23 cellular contexts compared by ENCODE assay signal in the genomic region with DNA sequence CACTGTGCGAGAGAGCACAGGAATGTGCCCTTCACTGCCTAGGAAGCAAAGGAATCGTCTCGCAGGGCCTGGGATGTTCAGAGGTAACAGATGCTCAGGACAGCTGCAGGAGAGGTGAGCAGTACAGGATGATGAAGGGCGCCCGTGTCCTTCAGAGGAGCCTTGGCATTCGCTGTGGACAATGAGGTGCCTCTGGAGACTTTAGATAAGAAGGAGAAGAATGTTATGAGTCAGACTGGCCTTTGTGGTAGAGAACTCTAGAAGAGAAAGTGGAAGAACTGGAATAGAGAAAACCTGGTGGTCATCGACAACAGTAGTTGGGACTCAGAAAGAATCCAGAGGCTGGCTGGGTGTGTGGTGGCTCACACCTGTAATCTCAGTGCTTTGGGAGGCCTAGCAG.
DNase-seq lines count a peak whose midpoint lies in the region; ATAC-seq and TF ChIP-seq lines count a peak whose summit lies in the region.
"Had no signal": no experiment of that assay in that cellular context is flagged by ENCODE, and none has a peak within 500 bp of the region (broad histone marks: within the 10 kb centered on the region; RNA-seq: fewer than 3 reads in every experiment).

No MANE protein-coding gene starts in this region.

- H3K9me3 ChIP-seq in GM23248 (ENCODE audit: low read depth): no peaks in the 10 kb centered on the region
- H3K9me3 ChIP-seq in osteoblast (ENCODE audit: low read depth, low read length): no peaks in the 10 kb centered on the region
- H3K9me3 ChIP-seq in SK-N-SH: no peaks in the 10 kb centered on the region
- H3K9me3 ChIP-seq: right lobe of liver, transverse colon had no signal

- TF ChIP-seq CTCF in brain microvascular endothelial cell (IDR thresholded peaks at IDR 0.05; ENCODE audit: low read depth, low read length, missing control alignments): no peak
- TF ChIP-seq CTCF in osteoblast (IDR thresholded peaks at IDR 0.05; ENCODE audit: extremely low read depth, low read depth, low read length): no peak
- TF ChIP-seq CTCF in SK-N-SH (IDR thresholded peaks at IDR 0.05): no peak

- peak; percentile 19 for DNase-seq in GM23248
- DNase-seq in NCI-H226: peak; percentile 20
- peak; percentile 9 for DNase-seq in brain microvascular endothelial cell
- DNase-seq in osteoblast (ENCODE audit: insufficient read length, low spot score, missing footprints): peak; percentile 78
- no peak for DNase-seq in activated T-cell treated with anti-CD3 and anti-CD28 coated beads, Interleukin-2, amount 50 U/mL, for 4 hours
- no peak for DNase-seq in G401 (ENCODE audit: low spot score)
- no peak for DNase-seq in SK-N-SH
- DNase-seq in hepatic stellate cell (ENCODE audit: low spot score): no peak
- DNase-seq: activated CD8-positive, alpha-beta T cell treated with anti-CD3 and anti-CD28 coated beads, Interleukin-2, amount 10 ng/mL, durations not matched to agents 7 days and 5 days; activated naive CD4-positive, alpha-beta T cell; CD4-positive, alpha-beta memory T cell; effector CD4-positive, alpha-beta T cell; H7; hippocampal formation; NCI-H1417 treated with DMSO at 0.1 percent for 48 hours; NCI-H2107; NCI-H446 treated with DMSO at 0.1 percent for 48 hours; right lobe of liver; stimulated activated CD4-positive, alpha-beta T cell treated with anti-CD3 and anti-CD28 coated beads, Interleukin-12 subunit alpha, Interleukin-12 subunit beta, amount 100 ng/mL, for 4 hours; T-cell; transverse colon had no signal

- H3F3A ChIP-seq in GM23248 (ENCODE audit: insufficient read depth): no peaks in the 10 kb centered on the region
- H3F3A ChIP-seq in SK-N-SH (replicated peaks; ENCODE audit: insufficient read depth): no peaks in the 10 kb centered on the region

- no peaks in the 10 kb centered on the region for H3K79me2 ChIP-seq in GM23248 (ENCODE audit: insufficient read depth)
- no peaks in the 10 kb centered on the region for H3K79me2 ChIP-seq in osteoblast (ENCODE audit: insufficient read depth, low read length)
- H3K79me2 ChIP-seq in SK-N-SH (ENCODE audit: insufficient read depth): no peaks in the 10 kb centered on the region

- in situ Hi-C loops in GM23248 (cut with MboI): no loop called here
- in situ Hi-C loops in brain microvascular endothelial cell (cut with HindIII; ENCODE audit: low pct_ligation_motif_present, low sequenced_read_pairs): no loop called here
- in situ Hi-C loops in G401 (cut with HindIII; ENCODE audit: low sequenced_read_pairs): no loop called here

- H3K4me1 Mint-ChIP-seq in activated T-cell treated with anti-CD3 and anti-CD28 coated beads, Interleukin-2, amount 50 U/mL, for 4 hours (ENCODE audit: low read depth): no peaks in the 10 kb centered on the region
- H3K4me1 Mint-ChIP-seq: CD4-positive, alpha-beta memory T cell; neural crest cell; T-cell had no signal

- H3K9ac ChIP-seq in GM23248: no peak overlapping the region
- H3K9ac ChIP-seq in SK-N-SH: no peak overlapping the region

- H3K4me3 Mint-ChIP-seq in activated T-cell treated with anti-CD3 and anti-CD28 coated beads, Interleukin-2, amount 50 U/mL, for 4 hours: no peak overlapping the region
- H3K4me3 Mint-ChIP-seq: activated CD8-positive, alpha-beta T cell treated with anti-CD3 and anti-CD28 coated beads, Interleukin-2, amount 10 ng/mL, durations not matched to agents 7 days and 5 days; CD4-positive, alpha-beta memory T cell; neural crest cell; T-cell had no signal

- H3K4me1 ChIP-seq in GM23248 (ENCODE audit: insufficient read depth) (no peaks in the 10 kb centered on the region), osteoblast (ENCODE audit: insufficient read depth, low read length) (no peaks in the 10 kb centered on the region), SK-N-SH (ENCODE audit: control insufficient read depth in 1 of 2, insufficient read depth in 2 of 2, low read depth in 1 of 2, low read length in 1 of 2) (no peaks in the 10 kb centered on the region; a peak in 1 of 4 replicates)
- H3K4me1 ChIP-seq: right lobe of liver, transverse colon had no signal

- H3K27ac ChIP-seq in GM23248: no peak overlapping the region
- H3K27ac ChIP-seq in brain microvascular endothelial cell: no peak overlapping the region
- H3K27ac ChIP-seq in osteoblast (ENCODE audit: low read depth, low read length): no peak overlapping the region
- H3K27ac ChIP-seq in SK-N-SH (ENCODE audit: low read depth in 2 of 2, low read length in 1 of 2): no peak overlapping the region
- H3K27ac ChIP-seq: right lobe of liver, transverse colon had no signal

- H2AFZ ChIP-seq in GM23248: no peak overlapping the region
- H2AFZ ChIP-seq in osteoblast (ENCODE audit: low read length): no peak overlapping the region
- no peak overlapping the region for H2AFZ ChIP-seq in SK-N-SH (ENCODE audit: low read depth)

- no peaks in the 10 kb centered on the region for H3K9me3 Mint-ChIP-seq in activated T-cell treated with anti-CD3 and anti-CD28 coated beads, Interleukin-2, amount 50 U/mL, for 4 hours
- H3K9me3 Mint-ChIP-seq: CD4-positive, alpha-beta memory T cell; neural crest cell; T-cell had no signal

- H4K20me1 ChIP-seq in GM23248 (ENCODE audit: insufficient read depth) (no peaks in the 10 kb centered on the region), osteoblast (ENCODE audit: insufficient read depth, low read length) (no peaks in the 10 kb centered on the region), SK-N-SH (ENCODE audit: insufficient read depth) (no peaks in the 10 kb centered on the region)

- TF ChIP-seq EP300 in SK-N-SH (IDR thresholded peaks at IDR 0.05; ENCODE audit: borderline replicate concordance in 1 of 2, low read depth in 1 of 2, low read length in 1 of 2): no peak

- H3K4me3 ChIP-seq in GM23248 (no peak overlapping the region), brain microvascular endothelial cell (ENCODE audit: low read depth, low read length) (no peak overlapping the region), osteoblast (ENCODE audit: insufficient read depth, low read length) (no peak overlapping the region), SK-N-SH (ENCODE audit: low read depth in 2 of 2, low read length in 1 of 2) (no peak overlapping the region)
- H3K4me3 ChIP-seq: right lobe of liver, transverse colon had no signal

- CTCF ChIA-PET in SK-N-SH (lab: Yijun Ruan, JAX): interaction anchor here (0.9 to 22.8 kb wide), 3 partner anchors 11 to 41 kb away, joined by 4 to 175 read pairs (median 5); no protein-coding TSS in a partner anchor

- POLR2A ChIA-PET in SK-N-SH (lab: Yijun Ruan, JAX): no interaction called here

- no peaks in the 10 kb centered on the region for H3K36me3 Mint-ChIP-seq in activated T-cell treated with anti-CD3 and anti-CD28 coated beads, Interleukin-2, amount 50 U/mL, for 4 hours (ENCODE audit: insufficient read depth)
- H3K36me3 Mint-ChIP-seq: CD4-positive, alpha-beta memory T cell; T-cell had no signal

- TF ChIP-seq RAD21 in SK-N-SH (IDR thresholded peaks at IDR 0.05; ENCODE audit: low read length): no peak

- WGBS in GM23248 (ENCODE audit: low coverage in 1 of 2, low lambda C conversion rate in 2 of 2, missing lambda C conversion rate in 2 of 2), 2 experiments: 69 to 77% methylated on average over 7 of the region's 7 CpGs
- 76% methylated on average over 7 of the region's 7 CpGs for WGBS in SK-N-SH (ENCODE audit: low lambda C conversion rate)

- ATAC-seq in activated T-cell treated with anti-CD3 and anti-CD28 coated beads, Interleukin-2, amount 50 U/mL, for 4 hours: no peak
- ATAC-seq: activated CD4-positive, CD25-positive, alpha-beta regulatory T cell treated with anti-CD3 and anti-CD28 coated beads, Interleukin-2, amount 50 U/mL, for 24 hours; activated CD8-positive, alpha-beta T cell treated with anti-CD3 and anti-CD28 coated beads, Interleukin-2, amount 10 ng/mL, durations not matched to agents 7 days and 5 days; right lobe of liver; T-cell had no signal

- H3K9me2 ChIP-seq in GM23248 (ENCODE audit: insufficient read depth): no peaks in the 10 kb centered on the region
- no peaks in the 10 kb centered on the region for H3K9me2 ChIP-seq in SK-N-SH

- peaks cover 33% of the 10 kb centered on the region for H3K27me3 Mint-ChIP-seq in activated T-cell treated with anti-CD3 and anti-CD28 coated beads, Interleukin-2, amount 50 U/mL, for 4 hours (ENCODE audit: low read depth)

- H3K36me3 ChIP-seq in GM23248 (ENCODE audit: low read depth) (no peaks in the 10 kb centered on the region), brain microvascular endothelial cell (replicated peaks) (no peaks in the 10 kb centered on the region), osteoblast (ENCODE audit: insufficient read depth, low read length) (no peaks in the 10 kb centered on the region), SK-N-SH (replicated peaks in 1 of 2; ENCODE audit: control insufficient read depth in 1 of 2, insufficient read depth in 2 of 2, low read length in 1 of 2) (no peaks in the 10 kb centered on the region)
- H3K36me3 ChIP-seq: right lobe of liver, transverse colon had no signal

- H3K4me2 ChIP-seq in GM23248 (ENCODE audit: unreplicated experiment): no peak overlapping the region
- H3K4me2 ChIP-seq in osteoblast (ENCODE audit: insufficient read depth, low read length): no peak overlapping the region
- H3K4me2 ChIP-seq in SK-N-SH: no peak overlapping the region

- H3K27me3 ChIP-seq in GM23248 (replicated peaks; ENCODE audit: insufficient read depth): peaks cover 28% of the 10 kb centered on the region
- H3K27me3 ChIP-seq in brain microvascular endothelial cell (replicated peaks): peaks cover 40% of the 10 kb centered on the region
- peaks cover 68% of the 10 kb centered on the region for H3K27me3 ChIP-seq in osteoblast (ENCODE audit: insufficient read depth, low read length)
- peaks cover 8% of the 10 kb centered on the region; the same call in 1 of the 2 replicates for H3K27me3 ChIP-seq in SK-N-SH (ENCODE audit: insufficient read depth)

TF ChIP-seq in SK-N-SH, 30 proteins besides CTCF, POLR2A, EP300 and RAD21 (continues in another document):
- no peak for TF ChIP-seq MAX (IDR thresholded peaks at IDR 0.05; ENCODE audit: low read depth)
- no peak for TF ChIP-seq TEAD4 (IDR thresholded peaks at IDR 0.05; ENCODE audit: borderline replicate concordance, insufficient read depth)
- no peak for TF ChIP-seq POLR2AphosphoS5 (IDR thresholded peaks at IDR 0.05; ENCODE audit: low read depth, low read length)
- TF ChIP-seq USF1 (IDR thresholded peaks at IDR 0.05; ENCODE audit: borderline replicate concordance, low read depth): no peak

Comparison
In these comparisons a context has a peak if more than half of its experiments do, and no peak if none do; other contexts are left out.
1. DNase-seq: peak in GM23248 (single experiment), NCI-H226 (single experiment), brain microvascular endothelial cell (single experiment) and osteoblast (single experiment); none in activated T-cell treated with anti-CD3 and anti-CD28 coated beads, Interleukin-2, amount 50 U/mL, for 4 hours (single experiment), G401 (single experiment), SK-N-SH (single experiment) and hepatic stellate cell (single experiment).